ENCODE assay signal across 8 cellular contexts in the genomic region with DNA sequence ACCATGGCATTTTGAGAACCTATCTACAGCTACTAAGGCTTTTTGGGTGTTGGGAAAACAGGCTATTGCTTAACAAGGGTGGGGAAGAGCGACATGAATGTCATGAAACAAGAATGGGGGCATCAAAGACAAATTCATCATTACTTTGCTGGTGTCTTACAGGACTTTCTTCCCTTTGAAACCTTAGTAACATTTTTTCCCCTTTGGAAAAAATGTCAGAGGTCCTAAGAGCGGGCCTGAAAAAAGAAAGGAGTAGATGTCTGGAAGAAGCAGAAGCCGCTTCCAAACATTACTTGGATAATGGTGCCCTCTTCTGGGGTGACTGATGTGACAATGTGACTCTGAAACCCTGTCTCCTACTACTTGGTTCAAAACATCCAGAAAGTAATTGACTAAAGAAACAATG. TPM values are rescaled to one million over a fixed set of nuclear protein-coding genes. Genes with fewer than 3 reads are reported as not detected.
DNase-seq lines count a peak whose midpoint lies in the region; ATAC-seq, FAIRE-seq and TF ChIP-seq lines count a peak whose summit lies in the region.

No MANE protein-coding gene starts in this region.

- 36% methylated on average over 3 of the region's 3 CpGs for WGBS in right cardiac atrium

- H3K9me3 ChIP-seq in right cardiac atrium (ENCODE audit: control insufficient read depth, low read length) = no peaks in the 10 kb centered on the region

- POLR2A ChIA-PET in BJ (lab: Charles Lee) = no interaction called here
- POLR2A ChIA-PET in activated CD4-positive, alpha-beta memory T cell treated with anti-CD3 and anti-CD28 coated beads for 36 hours (lab: Charles Lee) = no interaction called here

- no peak overlapping the region for H3K27ac Mint-ChIP-seq in activated CD4-positive, alpha-beta memory T cell treated with anti-CD3 and anti-CD28 coated beads for 36 hours

- H3K27ac ChIP-seq in right cardiac atrium (ENCODE audit: low read length) = no peak overlapping the region

- no peak for TF ChIP-seq POLR2A in H54 (IDR thresholded peaks at IDR 0.05; ENCODE audit: low read depth, low read length)

- intact Hi-C loops in activated CD4-positive, alpha-beta memory T cell treated with anti-CD3 and anti-CD28 coated beads for 36 hours (cut with micrococcal nuclease) = loop anchor here (10.0 kb wide), 2 partner anchors 103 to 683 kb away; no protein-coding TSS in a partner anchor
- intact Hi-C loops in right cardiac atrium (cut with DNase I) = loop anchor here in 2 of 4 donors (10.0 kb wide), 3 partner anchors 103 to 353 kb away; no protein-coding TSS in a partner anchor

- ATAC-seq in right cardiac atrium = no peak

- TF ChIP-seq CTCF in BJ (IDR thresholded peaks at IDR 0.05; ENCODE audit: insufficient read depth, low read depth, low read length) = peak; percentile 57

- no peaks in the 10 kb centered on the region for H3K27me3 ChIP-seq in BJ (ENCODE audit: control insufficient read depth, insufficient read depth, low read length)
- H3K27me3 ChIP-seq in right cardiac atrium (ENCODE audit: control insufficient read depth, insufficient read depth) = no peaks in the 10 kb centered on the region

- FAIRE-seq in H54 (lab: Jason Lieb, UNC) = peak; percentile 48

- no peak overlapping the region for H3K4me3 ChIP-seq in BJ (ENCODE audit: low read depth, low read length)
- no peak overlapping the region for H3K4me3 ChIP-seq in right cardiac atrium (ENCODE audit: low read length)

- CTCF ChIA-PET in BJ (lab: Yijun Ruan, JAX) = interaction anchor here (0.7 to 2.6 kb wide), 12 partner anchors 8 to 684 kb away, joined by 3 to 13 read pairs (median 4); no protein-coding TSS in a partner anchor
- CTCF ChIA-PET in activated CD4-positive, alpha-beta memory T cell treated with anti-CD3 and anti-CD28 coated beads for 36 hours (lab: Charles Lee) = interaction anchor here (0.6 to 1.0 kb wide), 4 partner anchors 27 to 685 kb away, joined by 3 read pairs; no protein-coding TSS in a partner anchor

- H3K4me3 Mint-ChIP-seq in activated CD4-positive, alpha-beta memory T cell treated with anti-CD3 and anti-CD28 coated beads for 36 hours = no peak overlapping the region

- no peaks in the 10 kb centered on the region for H3K36me3 ChIP-seq in BJ (ENCODE audit: control insufficient read depth, insufficient read depth, low read length)

- H3K36me3 Mint-ChIP-seq in activated CD4-positive, alpha-beta memory T cell treated with anti-CD3 and anti-CD28 coated beads for 36 hours = peaks cover 5% of the 10 kb centered on the region

- no peaks in the 10 kb centered on the region for H3K27me3 Mint-ChIP-seq in activated CD4-positive, alpha-beta memory T cell treated with anti-CD3 and anti-CD28 coated beads for 36 hours

- peaks cover 18% of the 10 kb centered on the region for H3K4me1 Mint-ChIP-seq in activated CD4-positive, alpha-beta memory T cell treated with anti-CD3 and anti-CD28 coated beads for 36 hours (ENCODE audit: low read depth)

- DNase-seq in BJ (ENCODE audit: low read depth) (no peak), H54 (ENCODE audit: insufficient read length, low spot score) (peak; percentile 45), NCI-H446 (lab: John Stamatoyannopoulos, UW) (peak; percentile 11 to 55), fibroblast of the conjunctiva (ENCODE audit: low read depth) (peak; percentile 66), putamen (ENCODE audit: low spot score) (peak; percentile 65), GOT3 (lab: John Stamatoyannopoulos, UW) (no peak), right cardiac atrium (no peak)
- peak; percentile 45 for DNase-seq in activated CD4-positive, alpha-beta memory T cell treated with anti-CD3 and anti-CD28 coated beads for 36 hours

- H3K4me1 ChIP-seq in right cardiac atrium (ENCODE audit: control insufficient read depth, insufficient read depth, low read length) = no peaks in the 10 kb centered on the region

- H3K9me3 Mint-ChIP-seq in activated CD4-positive, alpha-beta memory T cell treated with anti-CD3 and anti-CD28 coated beads for 36 hours = no peaks in the 10 kb centered on the region

RNA-seq across cellular contexts. Expression of gene DDX50, which starts 3.8 kb away (rescaled TPM):
- polyA plus RNA-seq in BJ (2011; rRNA removed) (23.1 and 43.3 TPM in 2 replicates), right cardiac atrium (15.5 TPM)
- polyA minus RNA-seq in BJ (2011; rRNA and poly(A)+ RNA removed) = 15.5 and 19.5 TPM in 2 replicates
- 10 to 100 TPM; 68.8 to 71.9 TPM for total RNA-seq in activated CD4-positive, alpha-beta memory T cell treated with anti-CD3 and anti-CD28 coated beads for 36 hours
- total RNA-seq in right cardiac atrium = 10 to 100 TPM; 23.6 to 26.7 (median 24.7) TPM

RNA-seq across cellular contexts. Expression of gene DDX21, which starts 58.6 kb away (rescaled TPM):
- polyA plus RNA-seq in BJ (2011; rRNA removed) (21.9 and 46.2 TPM in 2 replicates), right cardiac atrium (9.4 TPM)
- polyA minus RNA-seq in BJ (2011; rRNA and poly(A)+ RNA removed) = 18.7 and 19.6 TPM in 2 replicates
- 100 to 1,000 TPM; 156 to 158 TPM for total RNA-seq in activated CD4-positive, alpha-beta memory T cell treated with anti-CD3 and anti-CD28 coated beads for 36 hours
- total RNA-seq in right cardiac atrium = 10 to 100 TPM; 18.6 to 44.0 (median 21.5) TPM

Comparison
In these comparisons a context has a peak if more than half of its experiments do, and no peak if none do; other contexts are left out.
1. DNase-seq: peak in H54 (single experiment), NCI-H446 (2 of 2), activated CD4-positive, alpha-beta memory T cell treated with anti-CD3 and anti-CD28 coated beads for 36 hours (single experiment), fibroblast of the conjunctiva (single experiment) and putamen (single experiment); none in BJ (single experiment), GOT3 (single experiment) and right cardiac atrium (0 of 3).